18 cellular contexts compared by ENCODE assay signal in the genomic region with DNA sequence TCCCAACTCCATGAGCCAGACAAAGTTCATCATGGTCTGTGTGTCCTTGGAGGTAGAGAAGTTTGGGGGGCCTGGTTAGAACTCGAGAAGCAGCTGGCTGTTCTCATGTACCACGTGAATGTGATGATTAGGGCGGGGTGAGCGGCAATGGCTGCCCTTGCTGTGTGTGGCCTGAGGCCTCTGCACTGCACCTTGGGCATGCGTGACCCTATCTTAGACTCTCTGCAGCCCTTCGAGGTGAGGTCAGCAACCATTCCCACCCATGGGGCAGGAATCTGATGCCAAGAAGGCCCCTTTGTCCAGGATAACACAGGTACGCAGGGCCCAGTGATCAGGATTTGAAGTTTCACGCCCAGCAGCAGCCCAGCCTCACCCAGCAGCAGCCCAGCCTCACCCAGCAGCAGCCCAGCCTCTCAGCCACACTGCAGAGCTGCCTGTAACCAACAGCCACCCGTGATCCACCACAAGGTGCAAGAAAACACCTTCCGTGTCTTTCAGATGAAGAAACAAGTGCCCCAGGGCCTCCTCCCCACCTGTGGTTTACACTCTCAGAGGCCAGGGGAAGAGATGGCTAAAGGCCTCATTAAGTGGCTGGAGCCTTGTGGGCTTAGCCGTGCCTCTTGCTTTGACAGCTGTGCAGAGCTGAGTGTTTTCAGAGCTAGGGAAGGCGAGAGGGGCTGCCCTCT.
"Had no signal": no experiment of that assay in that cellular context is flagged by ENCODE, and none has a peak within 500 bp of the region (broad histone marks: within the 10 kb centered on the region; RNA-seq: fewer than 3 reads in every experiment).

No MANE protein-coding gene starts in this region.

- DNase-seq: effector memory CD8-positive, alpha-beta T cell; gastrocnemius medialis; immature natural killer cell; kidney; left cardiac atrium; left ventricle myocardium superior; mesenchymal stem cell; naive B cell; occipital lobe; small intestine; stimulated activated CD4-positive, alpha-beta T cell treated with anti-CD3 and anti-CD28 coated beads, Interleukin-12 subunit alpha, Interleukin-12 subunit beta, amount 100 ng/mL, for 4 hours; stimulated activated naive CD4-positive, alpha-beta T cell; trophoblast cell had no signal

- H3K9me3 ChIP-seq: esophagus muscularis mucosa, gastrocnemius medialis, pancreas, prostate gland had no signal

- H3K4me1 ChIP-seq: gastrocnemius medialis, pancreas, prostate gland had no signal

- H3K27ac ChIP-seq: epithelial cell of prostate, esophagus muscularis mucosa, gastrocnemius medialis, pancreas, prostate gland had no signal

- ATAC-seq: effector memory CD8-positive, alpha-beta T cell; gastrocnemius medialis; left cardiac atrium; left ventricle myocardium superior; pancreas had no signal

- H3K4me3 ChIP-seq: esophagus muscularis mucosa, gastrocnemius medialis, lung, pancreas, prostate gland had no signal

- H3K27me3 ChIP-seq: esophagus muscularis mucosa, gastrocnemius medialis, pancreas had no signal

- H3K36me3 ChIP-seq: esophagus muscularis mucosa, gastrocnemius medialis, pancreas, prostate gland had no signal
